ENCODE assay signal across 17 cellular contexts in genomic region chr3:46865546-46865945, GRCh38. TPM values are rescaled to one million over a fixed set of nuclear protein-coding genes. Genes with fewer than 3 reads are reported as not detected.
"Had no signal": no experiment of that assay in that cellular context is flagged by ENCODE, and none has a peak within 500 bp of the region (broad histone marks: within the 10 kb centered on the region; RNA-seq: fewer than 3 reads in every experiment).

No MANE protein-coding gene starts in this region.

- DNase-seq: activated CD4-positive, alpha-beta T cell treated with anti-CD3 and anti-CD28 coated beads, Interleukin-2, amount 10 ng/mL, durations not matched to agents 7 days and 5 days; activated CD4-positive, CD25-positive, alpha-beta regulatory T cell; activated naive CD4-positive, alpha-beta T cell treated with anti-CD3 and anti-CD28 coated beads for 36 hours; activated T-cell treated with anti-CD3 and anti-CD28 coated beads for 4 hours; body of pancreas; cerebellar nuclear complex; erythroblast; T-helper 17 cell had no signal

- H3K4me3 ChIP-seq: adrenal gland, body of pancreas, ovary, smooth muscle cell had no signal

- H3K27ac ChIP-seq: body of pancreas, ovary had no signal

- H3K27me3 ChIP-seq: adrenal gland, body of pancreas, ovary had no signal

- H3K9me3 ChIP-seq: adrenal gland, body of pancreas, ovary had no signal

- H3K36me3 ChIP-seq: adrenal gland, ovary had no signal

- ATAC-seq: activated T-helper 17 cell treated with anti-CD3 and anti-CD28 coated beads, Interleukin-2, amount 50 U/mL, for 72 hours; body of pancreas; left lobe of liver; stimulated activated memory B cell treated with anti-CD40 and anti-IgM and Interleukin-4, amounts not matched to agents 10 μg/mL and 1 μg/mL and 100 μg/mL, for 72 hours; T-helper 17 cell had no signal

RNA-seq across cellular contexts. Expression of gene MYL3, which starts 2.3 kb away (rescaled TPM):
- total RNA-seq: activated CD4-positive, alpha-beta T cell treated with anti-CD3 and anti-CD28 coated beads, Interleukin-2, amount 10 ng/mL, durations not matched to agents 7 days and 5 days; activated CD8-positive, alpha-beta memory T cell treated with anti-CD3 and anti-CD28 coated beads for 36 hours; activated naive CD4-positive, alpha-beta T cell treated with anti-CD3 and anti-CD28 coated beads for 36 hours; activated T-helper 17 cell treated with anti-CD3 and anti-CD28 coated beads, Interleukin-2, amount 50 U/mL, for 72 hours; dermis microvascular lymphatic vessel endothelial cell; T-helper 17 cell had no signal

RNA-seq across cellular contexts. Expression of gene PTH1R, which starts 12.0 kb away (rescaled TPM):
- total RNA-seq: activated CD4-positive, alpha-beta T cell treated with anti-CD3 and anti-CD28 coated beads, Interleukin-2, amount 10 ng/mL, durations not matched to agents 7 days and 5 days; activated CD8-positive, alpha-beta memory T cell treated with anti-CD3 and anti-CD28 coated beads for 36 hours; activated naive CD4-positive, alpha-beta T cell treated with anti-CD3 and anti-CD28 coated beads for 36 hours; activated T-helper 17 cell treated with anti-CD3 and anti-CD28 coated beads, Interleukin-2, amount 50 U/mL, for 72 hours; T-helper 17 cell had no signal
- polyA plus RNA-seq: neural cell had no signal
